ENCODE assay signal across 25 cellular contexts in the genomic region with DNA sequence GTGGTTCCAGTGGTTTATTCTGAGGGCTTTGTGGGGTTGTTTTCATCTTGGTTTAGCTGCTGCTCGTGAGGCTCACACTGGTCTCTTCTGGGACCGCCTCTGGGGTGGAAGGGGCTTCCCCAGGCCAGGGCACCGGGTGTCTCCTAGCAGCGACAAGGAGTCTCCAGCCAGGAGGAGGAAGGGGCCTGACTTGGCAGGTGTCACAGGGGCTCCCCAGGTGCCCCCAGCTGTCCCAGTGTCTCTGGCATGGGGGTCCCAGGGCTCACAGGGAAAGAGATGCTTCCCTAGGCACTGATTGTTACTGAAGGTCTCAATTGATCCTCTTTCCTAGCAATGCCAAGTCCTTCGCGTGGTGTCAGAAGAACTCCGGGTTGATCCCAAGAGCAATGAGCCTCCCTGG.
"Had no signal": no experiment of that assay in that cellular context is flagged by ENCODE, and none has a peak within 500 bp of the region (broad histone marks: within the 10 kb centered on the region; RNA-seq: fewer than 3 reads in every experiment).

No MANE protein-coding gene starts in this region.

- H3K4me3 Mint-ChIP-seq: naive thymus-derived CD4-positive, alpha-beta T cell; natural killer cell treated with Interleukin-12 subunit alpha and Interleukin-12 subunit beta and Interleukin-15 and Interleukin-18, amount 100 ng/mL, for 72 hours; stimulated activated memory B cell treated with anti-CD40 and anti-IgM and Interleukin-4, amounts not matched to agents 10 μg/mL and 1 μg/mL and 100 μg/mL, for 72 hours had no signal

- H3K36me3 Mint-ChIP-seq: naive thymus-derived CD4-positive, alpha-beta T cell; natural killer cell treated with Interleukin-12 subunit alpha and Interleukin-12 subunit beta and Interleukin-15 and Interleukin-18, amount 100 ng/mL, for 72 hours; stimulated activated memory B cell treated with anti-CD40 and anti-IgM and Interleukin-4, amounts not matched to agents 10 μg/mL and 1 μg/mL and 100 μg/mL, for 72 hours had no signal

- H3K9me3 ChIP-seq: mucosa of descending colon, pancreas, right lobe of liver, testis, thyroid gland, transverse colon, upper lobe of right lung had no signal

- H3K4me3 ChIP-seq: left lung, lung, mucosa of descending colon, pancreas, psoas muscle, right lobe of liver, smooth muscle cell, stomach, testis, thyroid gland, transverse colon, upper lobe of right lung had no signal

- H3K36me3 ChIP-seq: left lung, pancreas, right lobe of liver, stomach, thyroid gland, transverse colon, upper lobe of right lung had no signal

- H3K27ac Mint-ChIP-seq: natural killer cell treated with Interleukin-12 subunit alpha and Interleukin-12 subunit beta and Interleukin-15 and Interleukin-18, amount 100 ng/mL, for 72 hours; stimulated activated memory B cell treated with anti-CD40 and anti-IgM and Interleukin-4, amounts not matched to agents 10 μg/mL and 1 μg/mL and 100 μg/mL, for 72 hours had no signal

- H3K4me2 ChIP-seq: smooth muscle cell had no signal

- H3K27ac ChIP-seq: left lung, pancreas, psoas muscle, right lobe of liver, stomach, testis, thyroid gland, transverse colon, upper lobe of right lung had no signal

- H3K9me3 Mint-ChIP-seq: natural killer cell treated with Interleukin-12 subunit alpha and Interleukin-12 subunit beta and Interleukin-15 and Interleukin-18, amount 100 ng/mL, for 72 hours had no signal

- ATAC-seq: left colon; left lung; mucosa of descending colon; naive thymus-derived CD4-positive, alpha-beta T cell; natural killer cell treated with Interleukin-12 subunit alpha and Interleukin-12 subunit beta and Interleukin-15 and Interleukin-18, amount 100 ng/mL, for 72 hours; pancreas; psoas muscle; stimulated activated memory B cell treated with anti-CD40 and anti-IgM and Interleukin-4, amounts not matched to agents 10 μg/mL and 1 μg/mL and 100 μg/mL, for 72 hours; stimulated activated naive CD8-positive, alpha-beta T cell treated with anti-CD3 and anti-CD28 coated beads, Interleukin-15, Interleukin-2, amounts not matched to agents 100 U/mL and 50 U/mL, for 24 hours; upper lobe of right lung had no signal

- DNase-seq: hippocampal formation; kidney; left colon; left lung; mesendoderm; midbrain; mucosa of descending colon; naive thymus-derived CD4-positive, alpha-beta T cell; pancreas; psoas muscle; right lobe of liver; stimulated activated CD4-positive, alpha-beta T cell treated with anti-CD3 and anti-CD28 coated beads, Interleukin-1b, Interleukin-23, amount 100 ng/mL, for 48 hours; stimulated activated CD4-positive, alpha-beta T cell treated with anti-CD3 and anti-CD28 coated beads, Interleukin-2, amount 100 ng/mL, for 48 hours; stimulated activated CD4-positive, alpha-beta T cell treated with anti-CD3 and anti-CD28 coated beads, Interleukin-4, amount 100 ng/mL, for 4 hours; stimulated activated CD8-positive, alpha-beta memory T cell treated with anti-CD3 and anti-CD28 coated beads, Interleukin-4, amount 100 ng/mL, for 48 hours; stimulated activated naive CD8-positive, alpha-beta T cell treated with anti-CD3 and anti-CD28 coated beads, Interleukin-15, Interleukin-2, amounts not matched to agents 100 U/mL and 50 U/mL, for 24 hours; stomach; testis; thyroid gland; transverse colon; upper lobe of right lung had no signal

- H3K4me1 Mint-ChIP-seq: stimulated activated memory B cell treated with anti-CD40 and anti-IgM and Interleukin-4, amounts not matched to agents 10 μg/mL and 1 μg/mL and 100 μg/mL, for 72 hours had no signal

- H3K4me1 ChIP-seq: left lung, pancreas, psoas muscle, right lobe of liver, stomach, testis, thyroid gland, transverse colon, upper lobe of right lung had no signal

- H3K27me3 ChIP-seq: right lobe of liver, testis, thyroid gland, transverse colon had no signal
